In the genomic region with DNA sequence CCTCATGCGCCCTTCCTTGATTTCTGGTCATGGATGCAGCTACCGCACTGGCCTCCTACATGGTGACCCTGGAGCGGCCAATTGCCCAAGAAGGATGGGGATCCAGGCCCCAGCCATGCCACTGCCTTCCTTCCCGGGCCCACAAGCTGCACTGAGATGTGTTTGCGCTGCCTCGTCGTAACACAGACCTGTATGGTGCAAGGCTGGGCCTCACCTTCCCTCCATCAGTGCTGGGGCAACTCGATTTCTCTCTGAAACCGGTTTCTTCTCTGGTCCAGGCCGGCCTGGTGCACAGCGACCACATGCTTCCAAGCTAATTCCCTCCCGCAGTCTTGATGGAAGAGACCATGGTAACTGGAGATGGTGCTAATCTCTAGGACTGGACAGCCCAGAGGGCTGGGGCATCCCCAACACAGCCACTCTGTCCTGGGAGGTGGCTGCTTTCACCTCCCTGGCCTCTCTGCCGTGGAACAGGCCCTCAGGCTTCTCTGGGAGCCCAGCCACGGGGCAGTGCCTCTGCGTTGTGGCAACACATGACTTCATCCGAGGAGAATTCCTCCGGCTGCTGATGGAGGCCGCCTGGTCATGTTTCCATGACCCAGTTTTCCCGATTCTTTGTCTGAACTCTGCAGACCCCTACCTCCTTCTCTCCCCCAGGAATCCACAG, we compare ENCODE assay signal across 1 cellular context.
TF ChIP-seq lines count a peak whose summit lies in the region.

No MANE protein-coding gene starts in this region.

TF ChIP-seq in H1, 55 proteins besides CTCF, POLR2A, EP300 and RAD21 (continued from another document):
- TF ChIP-seq TCF12 (IDR thresholded peaks at IDR 0.05; ENCODE audit: low read depth, low read length) (no peak), RBBP5 (IDR thresholded peaks at IDR 0.05; ENCODE audit: borderline replicate concordance, low read depth, low read length) (no peak), HDAC2 (IDR thresholded peaks at IDR 0.05; ENCODE audit: borderline replicate concordance in 1 of 2, low read depth in 2 of 2, low read length in 2 of 2) (no peak), ASH2L (IDR thresholded peaks at IDR 0.05; ENCODE audit: low read length) (no peak), JUN (IDR thresholded peaks at IDR 0.05; ENCODE audit: low read depth, low read length) (no peak), KDM1A (IDR thresholded peaks at IDR 0.05; ENCODE audit: borderline replicate concordance, low read length) (no peak), SIX5 (IDR thresholded peaks at IDR 0.05; ENCODE audit: low read depth, low read length) (no peak), NRF1 (IDR thresholded peaks at IDR 0.05; ENCODE audit: low read depth, low read length) (no peak), JUND (IDR thresholded peaks at IDR 0.05; ENCODE audit: low read length) (no peak), YY1 (IDR thresholded peaks at IDR 0.05; ENCODE audit: low read depth, low read length) (no peak), RXRA (IDR thresholded peaks at IDR 0.05; ENCODE audit: insufficient read depth, low read depth, low read length) (no peak), PHF8 (conservative IDR thresholded peaks at IDR 0.05; ENCODE audit: low read depth, low read length) (no peak)
- TF ChIP-seq, protein P1, sequence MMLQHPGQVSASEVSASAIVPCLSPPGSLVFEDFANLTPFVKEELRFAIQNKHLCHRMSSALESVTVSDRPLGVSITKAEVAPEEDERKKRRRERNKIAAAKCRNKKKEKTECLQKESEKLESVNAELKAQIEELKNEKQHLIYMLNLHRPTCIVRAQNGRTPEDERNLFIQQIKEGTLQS (IDR thresholded peaks at IDR 0.05; ENCODE audit: insufficient read depth, low read depth, low read length) = no peak
